11 cellular contexts compared by ENCODE assay signal in the genomic region with DNA sequence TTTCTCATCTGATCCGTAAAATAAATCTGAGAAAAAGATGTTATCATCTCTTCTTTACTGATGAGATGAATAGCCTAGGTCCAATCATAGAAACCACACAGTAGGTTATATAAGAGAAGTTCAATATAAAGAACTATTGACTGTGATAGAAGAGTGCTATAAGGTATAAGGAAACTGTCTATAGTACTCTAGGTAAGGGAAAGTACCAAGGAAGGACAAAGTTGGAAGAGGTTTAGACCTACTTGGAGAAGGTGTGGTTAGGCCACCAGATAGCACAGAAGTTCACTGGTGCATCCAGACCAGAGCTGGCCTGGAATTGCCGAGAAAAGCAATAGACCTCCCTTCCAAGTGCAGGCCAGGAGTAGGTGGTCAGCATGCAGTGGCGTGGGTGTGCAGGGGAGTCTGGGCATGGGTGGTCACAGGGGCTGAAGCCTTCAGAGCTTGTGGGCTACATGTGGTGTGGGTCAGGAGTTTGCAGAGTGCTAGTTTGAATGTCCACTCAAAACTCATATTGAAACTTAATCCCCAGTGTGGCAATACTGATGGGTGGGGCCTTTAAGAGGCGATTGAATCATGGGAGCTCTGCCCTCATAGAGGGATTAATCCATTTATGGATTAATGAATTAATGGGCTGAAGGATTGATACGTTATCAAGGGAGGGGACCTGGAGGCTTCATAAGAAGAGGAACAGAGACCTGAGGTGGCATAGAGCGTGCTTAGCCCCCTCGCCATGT.
DNase-seq lines count a peak whose midpoint lies in the region; ATAC-seq, FAIRE-seq and TF ChIP-seq lines count a peak whose summit lies in the region.
"Had no signal": no experiment of that assay in that cellular context is flagged by ENCODE, and none has a peak within 500 bp of the region (broad histone marks: within the 10 kb centered on the region; RNA-seq: fewer than 3 reads in every experiment).

No MANE protein-coding gene starts in this region.

- 87% methylated on average over 7 of the region's 7 CpGs for WGBS in suprapubic skin

- POLR2A ChIA-PET in RWPE1 (lab: Yijun Ruan, JAX; ENCODE audit: low non-redundant PET) = no interaction called here

- no peak for DNase-seq in CD4-positive, CD25-positive, alpha-beta regulatory T cell
- DNase-seq in RWPE1 (ENCODE audit: low spot score) (no peak), kidney (no peak), AG08396 (ENCODE audit: low spot score) (no peak), GM13976 (ENCODE audit: low spot score) (no peak), suprapubic skin (ENCODE audit: low spot score in 2 of 2) (no peak)
- DNase-seq: dorsolateral prefrontal cortex, KG1 had no signal

- intact Hi-C loops in kidney (cut with DNase I) = no loop called here

- H3K27ac ChIP-seq in CD4-positive, CD25-positive, alpha-beta regulatory T cell (ENCODE audit: insufficient read depth, low read length, poor library complexity, severe bottlenecking) = no peak overlapping the region
- H3K27ac ChIP-seq in RWPE1 = peak overlapping the region; percentile 60
- peak overlapping the region; percentile 19 to 79 for H3K27ac ChIP-seq in kidney (ENCODE audit: low read depth in 2 of 2, low read length in 2 of 2)
- no peak overlapping the region for H3K27ac ChIP-seq in suprapubic skin
- H3K27ac ChIP-seq: dorsolateral prefrontal cortex, neutrophil had no signal

- H3K9me3 ChIP-seq in CD4-positive, CD25-positive, alpha-beta regulatory T cell (ENCODE audit: control insufficient read depth in 2 of 2, low read length in 2 of 2) = no peaks in the 10 kb centered on the region
- H3K9me3 ChIP-seq in kidney (ENCODE audit: control insufficient read depth in 1 of 2, low read length in 2 of 2) (no peaks in the 10 kb centered on the region), suprapubic skin (no peaks in the 10 kb centered on the region)
- H3K9me3 ChIP-seq: neutrophil had no signal

- peaks cover 20 to 46% (median 26%) of the 10 kb centered on the region in 4 donors for H3K4me1 Mint-ChIP-seq in CD4-positive, CD25-positive, alpha-beta regulatory T cell

- H3K36me3 ChIP-seq in CD4-positive, CD25-positive, alpha-beta regulatory T cell (ENCODE audit: control insufficient read depth, insufficient read depth, low read length) = no peaks in the 10 kb centered on the region
- H3K36me3 ChIP-seq in kidney (ENCODE audit: control insufficient read depth in 1 of 2, insufficient read depth in 2 of 2, low read length in 2 of 2) (no peaks in the 10 kb centered on the region), suprapubic skin (no peaks in the 10 kb centered on the region)
- H3K36me3 ChIP-seq: neutrophil had no signal

- CTCF ChIA-PET in RWPE1 (lab: Yijun Ruan, JAX) = no interaction called here

- no peak for TF ChIP-seq POLR2A in suprapubic skin (IDR thresholded peaks at IDR 0.05)

- H3K9ac ChIP-seq in kidney (ENCODE audit: low read length in 2 of 2) = no peak overlapping the region

- no peak overlapping the region for H3K4me3 ChIP-seq in CD4-positive, CD25-positive, alpha-beta regulatory T cell (ENCODE audit: low read depth, low read length)
- H3K4me3 ChIP-seq in kidney (ENCODE audit: low read length in 2 of 2) (no peak overlapping the region), suprapubic skin (no peak overlapping the region)
- H3K4me3 ChIP-seq: dorsolateral prefrontal cortex had no signal

- peaks cover 9% of the 10 kb centered on the region for H3K4me1 ChIP-seq in CD4-positive, CD25-positive, alpha-beta regulatory T cell (ENCODE audit: control insufficient read depth, insufficient read depth, low read length, poor library complexity, severe bottlenecking)
- H3K4me1 ChIP-seq in kidney (ENCODE audit: control insufficient read depth in 1 of 2, insufficient read depth in 1 of 2, low read depth in 1 of 2, low read length in 2 of 2) (peaks cover 9 to 23% of the 10 kb centered on the region in 2 donors), suprapubic skin (peaks cover 5% of the 10 kb centered on the region)

- H3K27me3 ChIP-seq in CD4-positive, CD25-positive, alpha-beta regulatory T cell (ENCODE audit: control insufficient read depth, insufficient read depth, low read length) = no peaks in the 10 kb centered on the region
- no peaks in the 10 kb centered on the region for H3K27me3 ChIP-seq in suprapubic skin

- no peak for ATAC-seq in CD4-positive, CD25-positive, alpha-beta regulatory T cell (ENCODE audit: low read depth in 2 of 2)
- ATAC-seq in GM21576 (IDR thresholded peaks at IDR 0.05; ENCODE audit: unreplicated experiment) (peak; percentile 2), HG03432 (IDR thresholded peaks at IDR 0.05; ENCODE audit: unreplicated experiment) (no peak)

- peaks cover 0 to 3% (median 0%) of the 10 kb centered on the region in 7 donors for H3K9me3 Mint-ChIP-seq in CD4-positive, CD25-positive, alpha-beta regulatory T cell

- no peak for FAIRE-seq in kidney (lab: Jason Lieb, UNC)

- no peaks in the 10 kb centered on the region for H3K36me3 Mint-ChIP-seq in CD4-positive, CD25-positive, alpha-beta regulatory T cell

- TF ChIP-seq EP300 in suprapubic skin (IDR thresholded peaks at IDR 0.05) = no peak

- peak overlapping the region in 2 of 3 donors; percentile 34 to 74 for H3K27ac Mint-ChIP-seq in CD4-positive, CD25-positive, alpha-beta regulatory T cell

- H3K4me3 Mint-ChIP-seq in CD4-positive, CD25-positive, alpha-beta regulatory T cell = peak overlapping the region in 1 of 4 donors; percentile 13

- no peaks in the 10 kb centered on the region for H3K27me3 Mint-ChIP-seq in CD4-positive, CD25-positive, alpha-beta regulatory T cell

- in situ Hi-C loops in GM13976 (cut with MboI; ENCODE audit: low sequenced_read_pairs, unreplicated experiment) = no loop called here

- no peak for TF ChIP-seq CTCF in RWPE1 (conservative IDR thresholded peaks at IDR 0.05; ENCODE audit: low read depth)
- TF ChIP-seq CTCF in kidney (IDR thresholded peaks at IDR 0.05; ENCODE audit: borderline replicate concordance, extremely low read depth, insufficient read depth) = no peak
- no peak for TF ChIP-seq CTCF in GM13976 (IDR thresholded peaks at IDR 0.05; ENCODE audit: borderline replicate concordance, control extremely low read depth, extremely low read depth, insufficient read depth, missing control alignments)
- no peak for TF ChIP-seq CTCF in suprapubic skin (IDR thresholded peaks at IDR 0.05)

Comparison
In these comparisons a context has a peak if more than half of its experiments do, and no peak if none do; other contexts are left out.
1. H3K27ac ChIP-seq: peak in RWPE1 (single experiment) and kidney (2 of 2); none in CD4-positive, CD25-positive, alpha-beta regulatory T cell (single experiment) and suprapubic skin (single experiment).